8 cellular contexts compared by ENCODE assay signal in the genomic region with DNA sequence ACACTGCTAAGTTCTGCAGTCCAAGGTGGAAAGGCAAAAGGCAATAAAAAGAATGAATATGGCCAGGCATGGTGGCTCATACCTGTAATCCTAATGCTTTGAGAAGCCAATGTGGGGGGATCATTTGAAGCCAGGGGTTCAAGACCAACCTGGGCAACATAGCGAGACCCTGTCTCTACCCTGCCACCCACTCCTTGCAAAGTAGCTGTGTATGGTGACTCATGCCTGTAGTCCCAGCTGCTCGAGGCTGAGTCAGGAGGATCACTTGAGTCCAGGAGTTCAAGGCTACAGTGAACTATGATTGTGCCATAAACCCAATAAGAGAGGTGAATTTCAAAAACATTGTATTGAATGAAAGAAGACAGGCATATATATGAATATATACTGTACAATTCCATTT. TPM values are rescaled to one million over a fixed set of nuclear protein-coding genes. Genes with fewer than 3 reads are reported as not detected.
DNase-seq lines count a peak whose midpoint lies in the region; ATAC-seq, FAIRE-seq and TF ChIP-seq lines count a peak whose summit lies in the region.

No MANE protein-coding gene starts in this region.

- no peak for FAIRE-seq in A549 (lab: Jason Lieb, UNC)

- H3K79me1 ChIP-seq in neuronal stem cell (ENCODE audit: low read depth, low read length): peaks cover 9% of the 10 kb centered on the region

- H3K4me2 ChIP-seq in A549: peak overlapping the region; percentile 94
- no peak overlapping the region for H3K4me2 ChIP-seq in neuronal stem cell (ENCODE audit: insufficient read depth, low read length, poor library complexity, severe bottlenecking)

- TF ChIP-seq POLR2A in A549 (IDR thresholded peaks at IDR 0.05; ENCODE audit: low read length): no peak

- no peak overlapping the region for H3K18ac ChIP-seq in neuronal stem cell (ENCODE audit: low read length)

- H3K14ac ChIP-seq in neuronal stem cell (ENCODE audit: low read length): no peak overlapping the region

- no peak overlapping the region for H3K23ac ChIP-seq in neuronal stem cell (ENCODE audit: low read depth, low read length, poor library complexity)

- H3K4me1 Mint-ChIP-seq in HFFc6 (ENCODE audit: low read depth): peaks cover 74% of the 10 kb centered on the region
- H3K4me1 Mint-ChIP-seq in activated naive CD4-positive, alpha-beta T cell treated with anti-CD3 and anti-CD28 coated beads, Interleukin-2, amount 50 U/mL, for 24 hours: peaks cover 81% of the 10 kb centered on the region

- peak overlapping the region; percentile 97 for H3K4me3 Mint-ChIP-seq in HFFc6
- peak overlapping the region; percentile 95 for H3K4me3 Mint-ChIP-seq in activated naive CD4-positive, alpha-beta T cell treated with anti-CD3 and anti-CD28 coated beads, Interleukin-2, amount 50 U/mL, for 24 hours

- no peaks in the 10 kb centered on the region for H3K27me3 ChIP-seq in neuronal stem cell (ENCODE audit: control insufficient read depth in 3 of 3, insufficient read depth in 3 of 3, low read depth in 1 of 3, low read length in 3 of 3)

- CTCF ChIA-PET in A549 (lab: Yijun Ruan, JAX): interaction anchor here (0.6 to 1.2 kb wide), 3 partner anchors 12 to 721 kb away, joined by 3 to 4 read pairs (median 3); no protein-coding TSS in a partner anchor

- no peak overlapping the region for H2AK5ac ChIP-seq in neuronal stem cell (ENCODE audit: low read depth, low read length)

- H2AFZ ChIP-seq in neuronal stem cell (ENCODE audit: low read length): no peak overlapping the region

- H3K27ac ChIP-seq in A549 (no peak overlapping the region), neuronal stem cell (replicated peaks; ENCODE audit: low read length) (no peak overlapping the region)

- WGBS in A549 (ENCODE audit: missing lambda C conversion rate): 41% methylated on average over 2 of the region's 2 CpGs
- no CpG with 5 or more reads among the region's 2 CpGs for WGBS in neuronal stem cell (ENCODE audit: extremely low coverage in 2 of 2, insufficient read length in 2 of 2, insufficient replicate concordance in 1 of 2), 2 donors

- TF ChIP-seq EP300 in A549 (IDR thresholded peaks at IDR 0.05): no peak

- ATAC-seq in A549 (no peak), esophagus mucosa (no peak)

- no peaks in the 10 kb centered on the region for H3K9me3 Mint-ChIP-seq in HFFc6
- no peaks in the 10 kb centered on the region for H3K9me3 Mint-ChIP-seq in activated naive CD4-positive, alpha-beta T cell treated with anti-CD3 and anti-CD28 coated beads, Interleukin-2, amount 50 U/mL, for 24 hours

- peak overlapping the region; percentile 94; the same call in 1 of the 3 replicates for H3K4me3 ChIP-seq in A549
- H3K4me3 ChIP-seq in neuronal stem cell (ENCODE audit: low read length in 2 of 2): no peak overlapping the region

- POLR2A ChIA-PET in A549 (lab: Yijun Ruan, JAX): no interaction called here

- peak in 1 of 2 experiments; percentile 30 for DNase-seq in A549 (ENCODE audit: low read depth in 1 of 2, low spot score in 1 of 2)
- no peak for DNase-seq in HFFc6
- peak; percentile 54 for DNase-seq in kidney tubule cell (ENCODE audit: low spot score)
- DNase-seq in SKM-1 treated with dmso at 0.1 percent for 144 hours (lab: John Stamatoyannopoulos, UW; ENCODE audit: unreplicated experiment): no peak
- DNase-seq in DMS153 (lab: John Stamatoyannopoulos, UW): no peak
- DNase-seq in neuronal stem cell (ENCODE audit: low spot score): no peak

- peak overlapping the region; percentile 36; the same call in 1 of the 2 replicates for H3K27ac Mint-ChIP-seq in HFFc6
- H3K27ac Mint-ChIP-seq in activated naive CD4-positive, alpha-beta T cell treated with anti-CD3 and anti-CD28 coated beads, Interleukin-2, amount 50 U/mL, for 24 hours: peak overlapping the region; percentile 44

- H3K9me3 ChIP-seq in A549 (no peaks in the 10 kb centered on the region), neuronal stem cell (replicated peaks in 1 of 2; ENCODE audit: control insufficient read depth in 2 of 2, insufficient read depth in 1 of 2, low read depth in 1 of 2, low read length in 2 of 2) (no peaks in the 10 kb centered on the region)

- no peak overlapping the region for H4K91ac ChIP-seq in neuronal stem cell (ENCODE audit: low read depth, low read length, poor library complexity)

- no peak overlapping the region for H3K4ac ChIP-seq in neuronal stem cell (ENCODE audit: low read length)

- H2BK120ac ChIP-seq in neuronal stem cell (ENCODE audit: low read depth, low read length): no peak overlapping the region

- no peak overlapping the region for H2BK5ac ChIP-seq in neuronal stem cell (ENCODE audit: low read length)

- H2BK12ac ChIP-seq in neuronal stem cell (ENCODE audit: low read length): no peak overlapping the region

- no peak overlapping the region for H3K9ac ChIP-seq in neuronal stem cell (ENCODE audit: low read depth, low read length, poor library complexity)

- TF ChIP-seq RAD21 in A549 (conservative IDR thresholded peaks at IDR 0.05 in 1 of 2, IDR thresholded peaks at IDR 0.05 in 1 of 2): no peak

- H3K36me3 ChIP-seq in neuronal stem cell (replicated peaks in 1 of 2; ENCODE audit: control insufficient read depth in 2 of 2, insufficient read depth in 2 of 2, low read length in 2 of 2): peaks cover 0 to 1% of the 10 kb centered on the region in 2 donors

- H2BK15ac ChIP-seq in neuronal stem cell (ENCODE audit: low read length): no peak overlapping the region

- no peaks in the 10 kb centered on the region for H3K27me3 Mint-ChIP-seq in HFFc6 (ENCODE audit: insufficient read depth)
- H3K27me3 Mint-ChIP-seq in activated naive CD4-positive, alpha-beta T cell treated with anti-CD3 and anti-CD28 coated beads, Interleukin-2, amount 50 U/mL, for 24 hours: no peaks in the 10 kb centered on the region

- TF ChIP-seq CTCF in A549 (IDR thresholded peaks at IDR 0.05): no peak
- TF ChIP-seq CTCF in HFFc6 (IDR thresholded peaks at IDR 0.05): no peak

- no peak overlapping the region for H4K8ac ChIP-seq in neuronal stem cell (ENCODE audit: low read depth, low read length)

- peaks cover 32% of the 10 kb centered on the region for H3K36me3 Mint-ChIP-seq in HFFc6 (ENCODE audit: low read depth)
- H3K36me3 Mint-ChIP-seq in activated naive CD4-positive, alpha-beta T cell treated with anti-CD3 and anti-CD28 coated beads, Interleukin-2, amount 50 U/mL, for 24 hours: peaks cover 2% of the 10 kb centered on the region

- H3K4me1 ChIP-seq in A549 (peaks cover 59% of the 10 kb centered on the region), neuronal stem cell (ENCODE audit: control insufficient read depth in 2 of 2, insufficient read depth in 1 of 2, low read depth in 1 of 2, low read length in 2 of 2) (peaks cover 6 to 8% of the 10 kb centered on the region in 2 donors)

TF ChIP-seq in A549, 52 proteins besides CTCF, POLR2A, EP300 and RAD21:
- TF ChIP-seq FOSL2 (IDR thresholded peaks at IDR 0.05): no peak
- TF ChIP-seq FOSL2 (CRISPR knock-in tag; IDR thresholded peaks at IDR 0.05): peak; percentile 62
- no peak for TF ChIP-seq NR3C1 (IDR thresholded peaks at IDR 0.05)
- TF ChIP-seq EHMT2 (IDR thresholded peaks at IDR 0.05; ENCODE audit: low read depth): no peak
TF ChIP-seq in A549: peak in this region for 1.

RNA-seq across cellular contexts. Expression of gene MYL12B, which starts 2.4 kb away (rescaled TPM):
- polyA plus RNA-seq in A549 (2011; rRNA removed) (484 and 498 TPM in 2 replicates), A549 (2017; fragmentation: RNase III; extraction: RNeasy Plus Mini Kit Qiagen cat#74134 plus additional on column Dnase treatment) (419 to 437 TPM (median 426 TPM) in 3 replicates)
- 333 and 358 TPM in 2 replicates for polyA plus RNA-seq in A549 (2012; cell fraction: cytosol; rRNA removed)
- polyA plus RNA-seq in A549 (2012; cell fraction: nucleus; rRNA removed): 118 and 127 TPM in 2 replicates
- 129 and 132 TPM in 2 replicates for polyA minus RNA-seq in A549 (2011; rRNA and poly(A)+ RNA removed)
- 100 to 1,000 TPM; 590 to 686 (median 637) TPM for total RNA-seq in HFFc6 (2021; fragmentation: NEBNext Ultra II Directional; extraction: Animal tissue kit (Norgen Biotek cat#: 25700))
- 403 TPM for total RNA-seq in esophagus mucosa
- polyA plus RNA-seq in neuronal stem cell (2013, experiment 1 of 2): 132 TPM
- polyA plus RNA-seq in neuronal stem cell (2013, experiment 2 of 2): 130 TPM

RNA-seq across cellular contexts. Expression of gene MYL12A, which starts 16.8 kb away (rescaled TPM):
- 446 and 510 TPM in 2 replicates for polyA plus RNA-seq in A549 (2011; rRNA removed)
- 183 and 195 TPM in 2 replicates for polyA plus RNA-seq in A549 (2012; cell fraction: cytosol; rRNA removed)
- 75.7 and 105 TPM in 2 replicates for polyA plus RNA-seq in A549 (2012; cell fraction: nucleus; rRNA removed)
- polyA plus RNA-seq in A549 (2017; fragmentation: RNase III; extraction: RNeasy Plus Mini Kit Qiagen cat#74134 plus additional on column Dnase treatment): 514 to 544 TPM (median 539 TPM) in 3 replicates
- 165 and 202 TPM in 2 replicates for polyA minus RNA-seq in A549 (2011; rRNA and poly(A)+ RNA removed)
- total RNA-seq in HFFc6 (2021; fragmentation: NEBNext Ultra II Directional; extraction: Animal tissue kit (Norgen Biotek cat#: 25700)): 100 to 1,000 TPM; 425 to 713 (median 651) TPM
- total RNA-seq in esophagus mucosa: 241 TPM
- polyA plus RNA-seq in neuronal stem cell (2013, experiment 1 of 2): 183 TPM
- polyA plus RNA-seq in neuronal stem cell (2013, experiment 2 of 2): 185 TPM

RNA-seq across cellular contexts. Expression of gene MYOM1, which starts 44.6 kb away (rescaled TPM):
- polyA plus RNA-seq in A549 (2011; rRNA removed) (0.30 and 0.36 TPM in 2 replicates), A549 (2017; fragmentation: RNase III; extraction: RNeasy Plus Mini Kit Qiagen cat#74134 plus additional on column Dnase treatment) (0.18 to 0.34 TPM (median 0.33 TPM) in 3 replicates)
- polyA plus RNA-seq in A549 (2012; cell fraction: cytosol; rRNA removed): 0.08 and 0.16 TPM in 2 replicates
- 0.10 and 0.53 TPM in 2 replicates for polyA plus RNA-seq in A549 (2012; cell fraction: nucleus; rRNA removed)
- 0.25 and 0.29 TPM in 2 replicates for polyA minus RNA-seq in A549 (2011; rRNA and poly(A)+ RNA removed)
- under 1 TPM in 4 of 6 experiments, not detected in 2; 0.03 to 0.14 (median 0.06) TPM for total RNA-seq in HFFc6 (2021; fragmentation: NEBNext Ultra II Directional; extraction: Animal tissue kit (Norgen Biotek cat#: 25700))
- 0.32 TPM for total RNA-seq in esophagus mucosa
- 0.42 TPM for polyA plus RNA-seq in neuronal stem cell (2013, experiment 1 of 2)
- polyA plus RNA-seq in neuronal stem cell (2013, experiment 2 of 2): 0.46 TPM
